ENCODE assay signal across 11 cellular contexts in genomic region chr1:225437710-225438437, GRCh38. TPM values are rescaled to one million over a fixed set of nuclear protein-coding genes. Genes with fewer than 3 reads are reported as not detected.
DNase-seq lines count a peak whose midpoint lies in the region; TF ChIP-seq lines count a peak whose summit lies in the region.
"Had no signal": no experiment of that assay in that cellular context is flagged by ENCODE, and none has a peak within 500 bp of the region (broad histone marks: within the 10 kb centered on the region; RNA-seq: fewer than 3 reads in every experiment).

No MANE protein-coding gene starts in this region.

- intact Hi-C loops in mammary epithelial cell (cut with micrococcal nuclease) (no loop called here), prostate gland (cut with DNase I) (no loop called here)

- dilution Hi-C loops in mammary epithelial cell (cut with HindIII; ENCODE audit: low sequenced_read_pairs): no loop called here

- H3K79me2 ChIP-seq in DOHH2 (ENCODE audit: control insufficient read depth, low read length): no peaks in the 10 kb centered on the region
- no peaks in the 10 kb centered on the region for H3K79me2 ChIP-seq in MM.1S (ENCODE audit: low read length)
- H3K79me2 ChIP-seq in mammary epithelial cell (ENCODE audit: insufficient read depth, low read length): no peaks in the 10 kb centered on the region

- H3K9me3 ChIP-seq in DOHH2 (ENCODE audit: control insufficient read depth, insufficient read depth, low read length) (no peaks in the 10 kb centered on the region), MM.1S (replicated peaks; ENCODE audit: insufficient read depth, low read length) (no peaks in the 10 kb centered on the region), mammary epithelial cell (replicated peaks; ENCODE audit: insufficient read depth, low read length) (no peaks in the 10 kb centered on the region), prostate gland (no peaks in the 10 kb centered on the region)

- no peak overlapping the region for H2AFZ ChIP-seq in MM.1S (ENCODE audit: low read length)
- no peak overlapping the region for H2AFZ ChIP-seq in mammary epithelial cell (ENCODE audit: low read depth, low read length)

- no TSS peak for BruUV-seq in mammary epithelial cell (replicated peaks; lab: Mats Ljungman, UMichigan)

- H3K9me2 ChIP-seq in DOHH2 (replicated peaks; ENCODE audit: control insufficient read depth, low read length) (no peaks in the 10 kb centered on the region), MM.1S (replicated peaks; ENCODE audit: insufficient read depth, low read length) (no peaks in the 10 kb centered on the region)

- DNase-seq in MM.1S (no peak), mammary epithelial cell (no peak), myocyte (ENCODE audit: low read depth) (peak; percentile 28), T1000 (lab: John Stamatoyannopoulos, UW) (no peak), prostate gland (ENCODE audit: low spot score) (no peak), putamen (ENCODE audit: low spot score) (no peak), hippocampal formation (lab: John Stamatoyannopoulos, UW) (no peak)
- DNase-seq: activated CD8-positive, alpha-beta memory T cell treated with anti-CD3 and anti-CD28 coated beads, Interleukin-2, amount 50 U/mL, for 48 hours; NCI-H510A; stimulated activated naive CD4-positive, alpha-beta T cell had no signal

- in situ Hi-C loops in mammary epithelial cell (cut with MboI; ENCODE audit: low sequenced_read_pairs in 2 of 2): no loop called here

- CTCF ChIA-PET in mammary epithelial cell (lab: Charles Lee; ENCODE audit: low non-redundant PET): no interaction called here

- H3K4me2 ChIP-seq in DOHH2 (ENCODE audit: low read length) (no peak overlapping the region), MM.1S (ENCODE audit: low read depth, low read length) (no peak overlapping the region), mammary epithelial cell (ENCODE audit: insufficient read depth, low read depth, low read length) (no peak overlapping the region)

- H3K27me3 ChIP-seq in DOHH2 (ENCODE audit: control insufficient read depth, low read length): no peaks in the 10 kb centered on the region
- no peaks in the 10 kb centered on the region for H3K27me3 ChIP-seq in MM.1S (replicated peaks; ENCODE audit: insufficient read depth, low read length)
- no peaks in the 10 kb centered on the region for H3K27me3 ChIP-seq in mammary epithelial cell (ENCODE audit: insufficient read depth, low read length)
- no peaks in the 10 kb centered on the region for H3K27me3 ChIP-seq in prostate gland (replicated peaks; ENCODE audit: insufficient read depth)

- H3F3A ChIP-seq in DOHH2 (ENCODE audit: control insufficient read depth, insufficient read depth) (peaks cover 6% of the 10 kb centered on the region; the same call in 1 of the 2 replicates), MM.1S (ENCODE audit: insufficient read depth, low read length) (peaks cover 18% of the 10 kb centered on the region)

- 89% methylated on average over 5 of the region's 5 CpGs for WGBS in mammary epithelial cell (ENCODE audit: low coverage, missing lambda C conversion rate)
- 86% methylated on average over 5 of the region's 5 CpGs for WGBS in prostate gland

- H3K4me1 ChIP-seq in DOHH2 (ENCODE audit: control insufficient read depth, low read length): peaks cover 48% of the 10 kb centered on the region
- peaks cover 16% of the 10 kb centered on the region for H3K4me1 ChIP-seq in MM.1S (ENCODE audit: low read length)
- no peaks in the 10 kb centered on the region for H3K4me1 ChIP-seq in mammary epithelial cell (ENCODE audit: insufficient read depth, low read length)
- no peaks in the 10 kb centered on the region for H3K4me1 ChIP-seq in prostate gland (replicated peaks)

- no peak overlapping the region for H3K27ac ChIP-seq in DOHH2 (ENCODE audit: low read depth, low read length)
- H3K27ac ChIP-seq in MM.1S (ENCODE audit: low read length): no peak overlapping the region
- no peak overlapping the region for H3K27ac ChIP-seq in mammary epithelial cell (ENCODE audit: insufficient read depth, low read depth, low read length)
- no peak overlapping the region for H3K27ac ChIP-seq in prostate gland

- TF ChIP-seq CTCF in DOHH2 (IDR thresholded peaks at IDR 0.05; ENCODE audit: low read depth, low read length, poor library complexity, severe bottlenecking): peak; percentile 40
- peak; percentile 51 for TF ChIP-seq CTCF in MM.1S (IDR thresholded peaks at IDR 0.05; ENCODE audit: low read length)
- peak; percentile 26 to 54 for TF ChIP-seq CTCF in mammary epithelial cell (conservative IDR thresholded peaks at IDR 0.05 in 1 of 2, IDR thresholded peaks at IDR 0.05 in 1 of 2; ENCODE audit: extremely low read depth in 1 of 2, insufficient read depth in 1 of 2, low read depth in 1 of 2, low read length in 2 of 2)
- TF ChIP-seq CTCF in prostate gland (IDR thresholded peaks at IDR 0.05): peak in 1 of 4 experiments; percentile 26

- H3K4me3 ChIP-seq in DOHH2 (ENCODE audit: low read length): no peak overlapping the region
- H3K4me3 ChIP-seq in MM.1S (ENCODE audit: low read length): no peak overlapping the region
- no peak overlapping the region for H3K4me3 ChIP-seq in mammary epithelial cell (replicated peaks in 1 of 3; ENCODE audit: insufficient read depth in 1 of 3, low read depth in 2 of 3, low read length in 3 of 3)
- no peak overlapping the region for H3K4me3 ChIP-seq in prostate gland

- H4K20me1 ChIP-seq in DOHH2 (ENCODE audit: control insufficient read depth, insufficient read depth, low read depth, low read length): no peaks in the 10 kb centered on the region
- H4K20me1 ChIP-seq in MM.1S (ENCODE audit: insufficient read depth, low read length): no peaks in the 10 kb centered on the region
- H4K20me1 ChIP-seq in mammary epithelial cell (ENCODE audit: insufficient read depth, low read length): no peaks in the 10 kb centered on the region

- H3K9ac ChIP-seq in MM.1S (ENCODE audit: low read length) (no peak overlapping the region), mammary epithelial cell (ENCODE audit: insufficient read depth, low read length) (no peak overlapping the region)

- H3K36me3 ChIP-seq in DOHH2 (ENCODE audit: control insufficient read depth, low read length): peaks cover 6% of the 10 kb centered on the region; the same call in 1 of the 2 replicates
- no peaks in the 10 kb centered on the region for H3K36me3 ChIP-seq in MM.1S (replicated peaks; ENCODE audit: insufficient read depth, low read length)
- H3K36me3 ChIP-seq in mammary epithelial cell (ENCODE audit: insufficient read depth, low read length): no peaks in the 10 kb centered on the region
- H3K36me3 ChIP-seq in prostate gland: no peaks in the 10 kb centered on the region

- TF ChIP-seq POLR2A in prostate gland (IDR thresholded peaks at IDR 0.05): no peak

RNA-seq across cellular contexts. Expression of gene LBR, which starts 10.0 kb away (rescaled TPM):
- total RNA-seq in mammary epithelial cell: 10 to 100 TPM; 17.7 to 35.7 TPM
- polyA plus RNA-seq in mammary epithelial cell: 16.1 TPM
- 54.8 TPM for polyA minus RNA-seq in mammary epithelial cell
- 13.7 and 14.3 TPM in 2 replicates for total RNA-seq in myocyte
- 5.1 TPM for polyA plus RNA-seq in myocyte (2012)
- 10 to 100 TPM; 28.7 to 36.4 TPM for total RNA-seq in prostate gland
